9 cellular contexts compared by ENCODE assay signal in genomic region chr17:56125830-56126819, GRCh38. TPM values are rescaled to one million over a fixed set of nuclear protein-coding genes. Genes with fewer than 3 reads are reported as not detected.
DNase-seq lines count a peak whose midpoint lies in the region; TF ChIP-seq lines count a peak whose summit lies in the region.
"Had no signal": no experiment of that assay in that cellular context is flagged by ENCODE, and none has a peak within 500 bp of the region (broad histone marks: within the 10 kb centered on the region; RNA-seq: fewer than 3 reads in every experiment).

No MANE protein-coding gene starts in this region.

- H3K27me3 ChIP-seq in WERI-Rb-1 (ENCODE audit: insufficient read depth, low read depth, severe bottlenecking): no peaks in the 10 kb centered on the region

- DNase-seq in GM03348 (ENCODE audit: low spot score) (peak; percentile 63), LHCN-M2 (ENCODE audit: low read depth) (peak; percentile 91), WERI-Rb-1 (peak; percentile 63), kidney tubule cell (ENCODE audit: low spot score) (peak; percentile 52), cerebellum (ENCODE audit: low spot score) (no peak), NCI-H774 (lab: John Stamatoyannopoulos, UW) (no peak), GF-D8 (lab: John Stamatoyannopoulos, UW) (no peak), anterior cingulate cortex (lab: John Stamatoyannopoulos, UW) (no peak)
- DNase-seq: naive B cell had no signal

- no peaks in the 10 kb centered on the region for H3K9me3 ChIP-seq in WERI-Rb-1 (ENCODE audit: severe bottlenecking)

- no peaks in the 10 kb centered on the region for H3K36me3 ChIP-seq in WERI-Rb-1

- no peak overlapping the region for H3K27ac ChIP-seq in WERI-Rb-1

- H3K4me3 ChIP-seq in WERI-Rb-1 (ENCODE audit: low read depth, low read length): no peak overlapping the region

- TF ChIP-seq CTCF in WERI-Rb-1 (IDR thresholded peaks at IDR 0.05; ENCODE audit: low read depth, low read length): peak; percentile 83

RNA-seq across cellular contexts. Expression of gene ANKFN1, which starts 27.1 kb away (rescaled TPM):
- total RNA-seq in LHCN-M2 (2014; rRNA removed) (0.19 TPM in 1 of 2 replicates, not detected in the other), cerebellum (19.1 TPM)
- 0.10 TPM for polyA plus RNA-seq in LHCN-M2 (2012)

Comparison
In these comparisons a context has a peak if more than half of its experiments do, and no peak if none do; other contexts are left out.
1. DNase-seq: peak in GM03348 (single experiment), LHCN-M2 (single experiment), WERI-Rb-1 (single experiment) and kidney tubule cell (single experiment); none in cerebellum (single experiment), NCI-H774 (single experiment), GF-D8 (single experiment) and anterior cingulate cortex (0 of 58).
2. RNA of gene ANKFN1, which starts 27.1 kb away (total RNA-seq): 19.1 TPM in cerebellum (single experiment); 0.19 TPM in LHCN-M2; every median in the first group is over 10 times any median in the second.